Comparison of ENCODE assay signal across 8 cellular contexts in genomic region chr6:114747995-114748625, GRCh38.
DNase-seq lines count a peak whose midpoint lies in the region; ATAC-seq, FAIRE-seq and TF ChIP-seq lines count a peak whose summit lies in the region.

No MANE protein-coding gene starts in this region.

- H3K27ac ChIP-seq in heart left ventricle (no peak overlapping the region), RWPE1 (no peak overlapping the region)

- WGBS in heart left ventricle, 4 donors: 13 to 18% (median 15%) methylated on average over 6 of the region's 6 CpGs

- no peak overlapping the region for H3K4me3 ChIP-seq in heart left ventricle

- H3K4me1 ChIP-seq in heart left ventricle: no peaks in the 10 kb centered on the region

- TF ChIP-seq POLR2A in heart left ventricle (IDR thresholded peaks at IDR 0.05): no peak
- no peak for TF ChIP-seq POLR2A in erythroblast (IDR thresholded peaks at IDR 0.05; ENCODE audit: low read length)

- H3K36me3 ChIP-seq in heart left ventricle: no peaks in the 10 kb centered on the region

- POLR2A ChIA-PET in RWPE1 (lab: Yijun Ruan, JAX; ENCODE audit: low non-redundant PET): no interaction called here

- H3K27me3 ChIP-seq in heart left ventricle: no peaks in the 10 kb centered on the region

- FAIRE-seq in urothelium cell line (lab: Jason Lieb, UNC): no peak

- CTCF ChIA-PET in RWPE1 (lab: Yijun Ruan, JAX): interaction anchor here (0.6 to 1.0 kb wide), 5 partner anchors 45 to 1264 kb away, joined by 3 to 8 read pairs (median 4); no protein-coding TSS in a partner anchor

- H3K9me3 ChIP-seq in heart left ventricle: no peaks in the 10 kb centered on the region

- intact Hi-C loops in heart left ventricle (cut with DNase I): loop anchor here in 7 of 10 donors (2.0 to 10.0 kb wide), 4 partner anchors 1144 to 1149 kb away; no protein-coding TSS in a partner anchor
- intact Hi-C loops in Right ventricle myocardium inferior (cut with DNase I): loop anchor here (5.0 kb wide), 2 partner anchors 794 to 1149 kb away; no protein-coding TSS in a partner anchor

- ATAC-seq in heart left ventricle (no peak), Right ventricle myocardium inferior (no peak)
- ATAC-seq in activated CD4-positive, CD25-positive, alpha-beta regulatory T cell treated with anti-CD3 and anti-CD28 coated beads, Interleukin-2, amount 50 U/mL, for 24 hours: no peak

- peak; percentile 32 to 70 (median 58) for TF ChIP-seq CTCF in heart left ventricle (IDR thresholded peaks at IDR 0.05)
- TF ChIP-seq CTCF in RWPE1 (conservative IDR thresholded peaks at IDR 0.05; ENCODE audit: low read depth): peak; percentile 74

- DNase-seq in heart left ventricle (peak in 4 of 5 donors; percentile 7 to 27 (median 22)), Right ventricle myocardium inferior (ENCODE audit: missing footprints) (no peak), HPDE6-E6E7 (ENCODE audit: extremely low spot score) (peak; percentile 9), RWPE1 (ENCODE audit: low spot score) (peak; percentile 9), erythroblast (lab: John Stamatoyannopoulos, UW) (peak; percentile 35 to 63), nucleus accumbens (lab: John Stamatoyannopoulos, UW) (peak in 29 of 56 donors; percentile 0 to 71 (median 10)), urothelium cell line (ENCODE audit: low spot score) (no peak)

Comparison
In these comparisons a context has a peak if more than half of its experiments do, and no peak if none do; other contexts are left out.
1. DNase-seq: peak in heart left ventricle (4 of 5), HPDE6-E6E7 (single experiment), RWPE1 (single experiment), erythroblast (2 of 2) and nucleus accumbens (29 of 56); none in Right ventricle myocardium inferior (single experiment) and urothelium cell line (single experiment).